Comparison of ENCODE assay signal across 34 cellular contexts in the genomic region with DNA sequence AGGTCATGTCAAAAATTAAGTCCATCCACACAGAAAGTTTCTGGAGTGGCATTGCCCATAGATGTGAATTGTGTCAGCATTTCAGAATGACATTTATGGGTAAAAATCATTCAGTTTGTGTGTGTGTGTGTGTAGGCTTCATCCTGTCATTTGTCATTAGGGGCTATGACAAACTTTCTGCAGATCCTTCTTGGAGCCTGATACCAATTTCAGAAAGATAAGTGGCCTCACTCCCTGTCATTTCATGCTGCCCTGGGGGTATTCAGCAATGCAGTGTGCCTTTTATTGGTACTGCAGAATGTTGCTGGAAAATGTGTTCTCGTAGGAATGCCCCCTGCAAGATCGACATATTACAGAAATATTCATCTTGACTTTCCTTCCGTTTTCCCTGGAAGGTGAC.
"Had no signal": no experiment of that assay in that cellular context is flagged by ENCODE, and none has a peak within 500 bp of the region (broad histone marks: within the 10 kb centered on the region; RNA-seq: fewer than 3 reads in every experiment).

No MANE protein-coding gene starts in this region.

- H3K4me3 ChIP-seq: MG63 had no signal

- H3K9me3 ChIP-seq: MG63 had no signal

- H3K27ac ChIP-seq: KMS-11 had no signal

- H3K36me3 ChIP-seq: MG63 had no signal

- H3K4me2 ChIP-seq: KMS-11 had no signal

- DNase-seq: Karpas-422, Kasumi-1, MG63, MM.1S, MV-4-11, NCI-H1048, NCI-H1092, NCI-H1092 treated with DMSO at 0.1 percent for 48 hours, NCI-H1105, NCI-H1105 treated with DMSO at 0.1 percent for 48 hours, NCI-H1417, NCI-H1417 treated with DMSO at 0.1 percent for 48 hours, NCI-H1436, NCI-H1436 treated with DMSO at 0.1 percent for 48 hours, NCI-H146, NCI-H1694, NCI-H1694 treated with DMSO at 0.1 percent for 48 hours, NCI-H187, NCI-H187 treated with DMSO at 0.1 percent for 48 hours, NCI-H1930, NCI-H2029, NCI-H2029 treated with DMSO at 0.1 percent for 48 hours, NCI-H2081, NCI-H2081 treated with DMSO at 0.1 percent for 48 hours, NCI-H2107, NCI-H2171, NCI-H2171 treated with DMSO at 0.1 percent for 48 hours, NCI-H2227 treated with DMSO at 0.1 percent for 48 hours, NCI-H226, NCI-H345, NCI-H446, NCI-H446 treated with DMSO at 0.1 percent for 48 hours, NCI-H510A had no signal

- H3K9ac ChIP-seq: KMS-11 had no signal

- H3K27me3 ChIP-seq: MG63 had no signal
